ENCODE assay signal across 2 cellular contexts in the genomic region with DNA sequence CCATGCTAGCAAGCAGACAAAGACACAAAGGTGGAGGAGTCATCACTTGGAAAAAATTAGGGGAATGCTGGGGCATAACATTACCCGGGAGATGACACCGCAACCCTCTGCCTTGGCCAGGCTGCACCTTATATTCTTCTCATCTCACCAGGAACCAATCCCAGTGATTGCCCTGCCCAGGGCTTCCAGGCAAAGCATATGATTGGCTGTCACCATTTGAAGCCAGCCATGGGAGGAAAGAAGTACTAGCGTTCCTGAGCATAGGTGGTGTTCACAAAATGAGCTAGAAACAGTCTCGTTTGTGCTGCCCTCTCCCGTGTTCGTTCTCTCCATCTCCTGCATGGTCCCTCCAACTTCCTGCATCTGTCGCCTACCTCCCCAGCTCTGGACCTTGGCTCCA.
TF ChIP-seq lines count a peak whose summit lies in the region.

No MANE protein-coding gene starts in this region.

TF ChIP-seq in HepG2, 621 proteins besides CTCF, POLR2A, EP300 and RAD21 (continues in another document):
- TF ChIP-seq ZNF772 (CRISPR knock-in tag; IDR thresholded peaks at IDR 0.05), result no peak
- no peak for TF ChIP-seq MEIS1 (CRISPR knock-in tag; IDR thresholded peaks at IDR 0.05; ENCODE audit: borderline replicate concordance)
- TF ChIP-seq NFYC (CRISPR knock-in tag; IDR thresholded peaks at IDR 0.05), result peak; percentile 53
- TF ChIP-seq ARID3A (IDR thresholded peaks at IDR 0.05; ENCODE audit: low read depth, low read length), result no peak
- no peak for TF ChIP-seq ZNF513 (CRISPR knock-in tag; conservative IDR thresholded peaks at IDR 0.05)
- TF ChIP-seq STAG1 (CRISPR knock-in tag; IDR thresholded peaks at IDR 0.05), result 0 out of 2 replicates have a peak, but pooled peaks have one; percentile 3
- TF ChIP-seq IKZF4 (CRISPR knock-in tag; IDR thresholded peaks at IDR 0.05; ENCODE audit: borderline replicate concordance, low read depth, not compliant biosample characterization), result no peak
- TF ChIP-seq PCBP2 (optimal IDR thresholded peaks at IDR 0.05; ENCODE audit: low read depth, low read length, poor library complexity, severe bottlenecking), result no peak
- no peak for TF ChIP-seq DR1 (CRISPR knock-in tag; IDR thresholded peaks at IDR 0.05)
- no peak for TF ChIP-seq ZNF788 (CRISPR knock-in tag; IDR thresholded peaks at IDR 0.05; ENCODE audit: borderline replicate concordance)
- TF ChIP-seq SP4 (CRISPR knock-in tag; IDR thresholded peaks at IDR 0.05), result 0 out of 2 replicates have a peak, but pooled peaks have one; percentile 24
- TF ChIP-seq JUND (CRISPR knock-in tag; IDR thresholded peaks at IDR 0.05), result no peak
- no peak for TF ChIP-seq ZIK1 (CRISPR knock-in tag; IDR thresholded peaks at IDR 0.05; ENCODE audit: borderline replicate concordance, low read depth)
- no peak for TF ChIP-seq ZFY (CRISPR knock-in tag; IDR thresholded peaks at IDR 0.05)
- 0 out of 2 replicates have a peak, but pooled peaks have one; percentile 26 for TF ChIP-seq ZXDC (CRISPR knock-in tag; IDR thresholded peaks at IDR 0.05)
- peak; percentile 44 for TF ChIP-seq FOSL2 (CRISPR knock-in tag; IDR thresholded peaks at IDR 0.05)
- no peak for TF ChIP-seq HIC2 (CRISPR knock-in tag; IDR thresholded peaks at IDR 0.05; ENCODE audit: low read depth)
- TF ChIP-seq ZNF225 (CRISPR knock-in tag; IDR thresholded peaks at IDR 0.05), result no peak

TF ChIP-seq in WTC11, 78 proteins besides CTCF, POLR2A, EP300 and RAD21:
- TF ChIP-seq ZNF121 (CRISPR knock-in tag; IDR thresholded peaks at IDR 0.05) (no peak), E2F4 (CRISPR knock-in tag; IDR thresholded peaks at IDR 0.05; ENCODE audit: borderline replicate concordance, low read depth) (no peak), ZNF423 (CRISPR knock-in tag; IDR thresholded peaks at IDR 0.05) (no peak), ETV6 (CRISPR knock-in tag; IDR thresholded peaks at IDR 0.05) (no peak)
- TF ChIP-seq, protein P1, sequence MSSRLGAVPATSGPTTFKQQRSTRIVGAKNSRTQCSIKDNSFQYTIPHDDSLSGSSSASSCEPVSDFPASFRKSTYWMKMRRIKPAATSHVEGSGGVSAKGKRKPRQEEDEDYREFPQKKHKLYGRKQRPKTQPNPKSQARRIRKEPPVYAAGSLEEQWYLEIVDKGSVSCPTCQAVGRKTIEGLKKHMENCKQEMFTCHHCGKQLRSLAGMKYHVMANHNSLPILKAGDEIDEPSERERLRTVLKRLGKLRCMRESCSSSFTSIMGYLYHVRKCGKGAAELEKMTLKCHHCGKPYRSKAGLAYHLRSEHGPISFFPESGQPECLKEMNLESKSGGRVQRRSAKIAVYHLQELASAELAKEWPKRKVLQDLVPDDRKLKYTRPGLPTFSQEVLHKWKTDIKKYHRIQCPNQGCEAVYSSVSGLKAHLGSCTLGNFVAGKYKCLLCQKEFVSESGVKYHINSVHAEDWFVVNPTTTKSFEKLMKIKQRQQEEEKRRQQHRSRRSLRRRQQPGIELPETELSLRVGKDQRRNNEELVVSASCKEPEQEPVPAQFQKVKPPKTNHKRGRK (CRISPR knock-in tag; IDR thresholded peaks at IDR 0.05; ENCODE audit: borderline replicate concordance), result no peak
